20 cellular contexts compared by ENCODE assay signal in the genomic region with DNA sequence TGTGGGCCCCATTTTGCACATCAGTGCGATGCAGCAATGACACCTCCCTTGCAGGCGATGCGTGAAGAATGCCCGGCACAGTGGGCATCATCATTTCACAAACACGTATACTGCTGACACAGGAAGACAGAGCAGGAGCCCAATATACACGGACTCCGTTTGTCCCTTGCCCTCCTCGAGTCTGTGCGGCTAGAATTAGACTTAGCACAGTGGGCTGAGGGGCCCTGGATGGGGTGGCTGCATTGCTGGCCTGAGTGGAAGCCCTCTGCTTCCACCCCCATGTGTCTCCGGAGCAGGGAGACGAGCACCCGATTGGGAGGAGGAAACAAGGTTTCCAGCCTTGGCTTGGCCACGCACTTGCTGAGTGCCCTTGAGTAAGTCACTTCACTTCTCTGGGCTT. TPM values are rescaled to one million over a fixed set of nuclear protein-coding genes. Genes with fewer than 3 reads are reported as not detected.
DNase-seq lines count a peak whose midpoint lies in the region; ATAC-seq and TF ChIP-seq lines count a peak whose summit lies in the region.
"Had no signal": no experiment of that assay in that cellular context is flagged by ENCODE, and none has a peak within 500 bp of the region (broad histone marks: within the 10 kb centered on the region; RNA-seq: fewer than 3 reads in every experiment).

No MANE protein-coding gene starts in this region.

- H3K9me3 Mint-ChIP-seq in activated naive CD4-positive, alpha-beta T cell treated with anti-CD3 and anti-CD28 coated beads, Interleukin-2, amount 10 ng/mL, durations not matched to agents 7 days and 5 days: no peaks in the 10 kb centered on the region
- H3K9me3 Mint-ChIP-seq: CD4-positive, CD25-positive, alpha-beta regulatory T cell had no signal

- no peak overlapping the region for H3K9ac ChIP-seq in stomach smooth muscle (ENCODE audit: low read length in 2 of 2)
- H3K9ac ChIP-seq: KMS-11 had no signal

- no peaks in the 10 kb centered on the region for H3K36me3 Mint-ChIP-seq in activated naive CD4-positive, alpha-beta T cell treated with anti-CD3 and anti-CD28 coated beads, Interleukin-2, amount 10 ng/mL, durations not matched to agents 7 days and 5 days

- peak in 1 of 2 donors; percentile 1 for ATAC-seq in left cardiac atrium
- ATAC-seq in Right ventricle myocardium inferior: no peak
- ATAC-seq in right cardiac atrium: peak; percentile 3 to 7
- ATAC-seq in GM18505 (IDR thresholded peaks at IDR 0.05; ENCODE audit: unreplicated experiment): no peak

- no peak overlapping the region for H3K4me3 ChIP-seq in right cardiac atrium (ENCODE audit: low read length)
- no peak overlapping the region for H3K4me3 ChIP-seq in stomach smooth muscle (ENCODE audit: low read length in 2 of 2)

- no peak overlapping the region for H3K27ac Mint-ChIP-seq in activated naive CD4-positive, alpha-beta T cell treated with anti-CD3 and anti-CD28 coated beads, Interleukin-2, amount 10 ng/mL, durations not matched to agents 7 days and 5 days

- DNase-seq in left cardiac atrium (peak; percentile 17), Right ventricle myocardium inferior (ENCODE audit: missing footprints) (no peak), right cardiac atrium (peak in 2 of 3 donors; percentile 49 to 59), SIG-M5 (lab: John Stamatoyannopoulos, UW) (no peak)
- DNase-seq in activated naive CD4-positive, alpha-beta T cell treated with anti-CD3 and anti-CD28 coated beads, Interleukin-2, amount 10 ng/mL, durations not matched to agents 7 days and 5 days: no peak
- DNase-seq: BE2C; CD4-positive, CD25-positive, alpha-beta regulatory T cell; COR-L47; DMS 273 treated with DMSO at 0.1 percent for 48 hours; DND-41; H7; NCI-H1417 treated with DMSO at 0.1 percent for 48 hours; NCI-H1930; NCI-H226; NCI-H524; NCI-H82; OCI-M1 had no signal

- CTCF ChIA-PET in activated naive CD4-positive, alpha-beta T cell treated with anti-CD3 and anti-CD28 coated beads, Interleukin-2, amount 10 ng/mL, durations not matched to agents 7 days and 5 days (lab: Charles Lee): interaction anchor here (1.0 to 3.3 kb wide), 2 partner anchors 11 to 31 kb away, joined by 3 to 15 read pairs; no protein-coding TSS in a partner anchor

- intact Hi-C loops in left cardiac atrium (cut with DNase I): no loop called here
- intact Hi-C loops in Right ventricle myocardium inferior (cut with DNase I): no loop called here
- intact Hi-C loops in right cardiac atrium (cut with DNase I): loop anchor here in 1 of 4 donors (10.0 kb wide), 1 partner anchor 94 kb away; no protein-coding TSS in a partner anchor

- H3K9me3 ChIP-seq in right cardiac atrium (ENCODE audit: control insufficient read depth, low read length) (no peaks in the 10 kb centered on the region), stomach smooth muscle (ENCODE audit: control insufficient read depth in 2 of 2, low read length in 2 of 2) (no peaks in the 10 kb centered on the region)
- H3K9me3 ChIP-seq: BE2C had no signal

- H3K27ac ChIP-seq in right cardiac atrium (ENCODE audit: low read length) (peak overlapping the region; percentile 6), stomach smooth muscle (ENCODE audit: low read length) (peak overlapping the region; percentile 37)
- H3K27ac ChIP-seq: KMS-11 had no signal

- H3K36me3 ChIP-seq in stomach smooth muscle (ENCODE audit: control insufficient read depth in 2 of 2, insufficient read depth in 2 of 2, low read length in 2 of 2): peaks cover 70 to 89% of the 10 kb centered on the region in 2 donors
- H3K36me3 ChIP-seq: BE2C had no signal

- whole genome bisulfite sequencing in right cardiac atrium: 83% methylated on average over 13 of the region's 13 CpGs

- no peak for TF ChIP-seq POLR2A in GM18505 (IDR thresholded peaks at IDR 0.05; ENCODE audit: borderline replicate concordance, extremely low read depth, insufficient read depth, insufficient read length)

- H3K4me1 Mint-ChIP-seq in activated naive CD4-positive, alpha-beta T cell treated with anti-CD3 and anti-CD28 coated beads, Interleukin-2, amount 10 ng/mL, durations not matched to agents 7 days and 5 days: no peaks in the 10 kb centered on the region
- H3K4me1 Mint-ChIP-seq: CD4-positive, CD25-positive, alpha-beta regulatory T cell had no signal

- H3K4me3 Mint-ChIP-seq in activated naive CD4-positive, alpha-beta T cell treated with anti-CD3 and anti-CD28 coated beads, Interleukin-2, amount 10 ng/mL, durations not matched to agents 7 days and 5 days: no peak overlapping the region
- H3K4me3 Mint-ChIP-seq: CD4-positive, CD25-positive, alpha-beta regulatory T cell had no signal

- H3K4me1 ChIP-seq in right cardiac atrium (ENCODE audit: control insufficient read depth, insufficient read depth, low read length): peaks cover 10% of the 10 kb centered on the region
- H3K4me1 ChIP-seq in stomach smooth muscle (ENCODE audit: control insufficient read depth, insufficient read depth, low read length): peaks cover 48% of the 10 kb centered on the region
- H3K4me1 ChIP-seq: BE2C had no signal

- H3K27me3 ChIP-seq in right cardiac atrium (ENCODE audit: control insufficient read depth, insufficient read depth) (no peaks in the 10 kb centered on the region), stomach smooth muscle (ENCODE audit: control insufficient read depth in 1 of 2, insufficient read depth in 2 of 2, low read length in 2 of 2) (no peaks in the 10 kb centered on the region)
- H3K27me3 ChIP-seq: BE2C had no signal

- H3K27me3 Mint-ChIP-seq in activated naive CD4-positive, alpha-beta T cell treated with anti-CD3 and anti-CD28 coated beads, Interleukin-2, amount 10 ng/mL, durations not matched to agents 7 days and 5 days: peaks cover 3% of the 10 kb centered on the region
- H3K27me3 Mint-ChIP-seq: CD4-positive, CD25-positive, alpha-beta regulatory T cell had no signal

RNA-seq across cellular contexts. Expression of gene GSN, which starts 40.8 kb away (rescaled TPM):
- 1,000 to 10,000 TPM in 1 of 2 donors, 100 to 1,000 TPM in 1; 881 to 1,287 TPM for total RNA-seq in left cardiac atrium
- total RNA-seq in Right ventricle myocardium inferior: 966 TPM
- total RNA-seq in right cardiac atrium: 1,000 to 10,000 TPM in 3 of 4 donors, 100 to 1,000 TPM in 1; 949 to 1,838 (median 1,489) TPM
- 1,813 TPM for polyA plus RNA-seq in right cardiac atrium

Comparison
In these comparisons a context has a peak if more than half of its experiments do, and no peak if none do; other contexts are left out.
1. ATAC-seq: peak in right cardiac atrium (2 of 2); none in Right ventricle myocardium inferior (single experiment) and GM18505 (single experiment).
2. DNase-seq: peak in left cardiac atrium (single experiment) and right cardiac atrium (2 of 3); none in Right ventricle myocardium inferior (single experiment), SIG-M5 (single experiment) and activated naive CD4-positive, alpha-beta T cell treated with anti-CD3 and anti-CD28 coated beads, Interleukin-2, amount 10 ng/mL, durations not matched to agents 7 days and 5 days (single experiment).